ENCODE assay signal across 10 cellular contexts in the genomic region with DNA sequence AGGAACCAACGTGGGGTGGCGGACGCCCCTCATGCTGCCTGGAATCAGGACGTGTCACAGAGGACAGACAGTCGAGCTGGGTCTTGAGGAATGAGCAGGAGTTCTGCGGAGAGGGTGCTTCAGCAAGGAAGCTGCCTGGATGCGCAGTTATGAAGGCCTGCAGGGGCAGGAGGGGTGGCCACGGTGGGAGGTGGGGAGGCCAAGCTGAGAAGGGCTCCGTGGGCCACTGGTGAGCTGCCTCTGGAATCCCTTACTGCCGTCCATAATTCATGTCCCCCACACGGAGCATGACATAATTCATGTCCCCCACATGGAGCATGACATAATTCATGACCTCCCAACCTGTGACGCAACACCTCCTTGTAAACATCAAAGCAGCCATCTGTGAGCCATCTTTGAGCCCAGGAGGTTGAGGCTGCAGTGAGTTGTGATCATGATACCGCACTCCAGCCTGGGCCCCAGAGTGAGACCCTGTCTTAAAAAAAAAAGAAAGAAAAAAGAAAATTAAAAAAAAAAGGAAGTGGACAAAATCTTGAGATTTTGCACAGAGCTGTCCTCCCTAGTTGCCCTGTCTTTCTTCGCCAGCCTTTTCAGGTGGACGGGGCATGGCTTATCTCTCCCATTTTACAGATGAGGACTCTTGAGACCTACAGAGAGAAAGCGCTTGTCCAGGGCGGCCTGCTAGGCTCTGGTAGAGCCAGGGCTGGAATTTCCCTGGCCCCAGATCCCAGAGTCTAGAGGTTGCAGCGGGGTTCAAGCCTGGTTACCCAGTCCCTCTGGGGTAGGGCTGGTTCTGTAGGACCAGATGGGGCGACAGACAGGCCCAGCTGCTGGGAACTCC. TPM values are rescaled to one million over a fixed set of nuclear protein-coding genes. Genes with fewer than 3 reads are reported as not detected.
DNase-seq lines count a peak whose midpoint lies in the region; ATAC-seq and TF ChIP-seq lines count a peak whose summit lies in the region.
"Had no signal": no experiment of that assay in that cellular context is flagged by ENCODE, and none has a peak within 500 bp of the region (broad histone marks: within the 10 kb centered on the region; RNA-seq: fewer than 3 reads in every experiment).

No MANE protein-coding gene starts in this region.

- no peaks in the 10 kb centered on the region for H3K79me2 ChIP-seq in fibroblast of lung (ENCODE audit: control insufficient read depth, insufficient read depth, low read length)

- no peak overlapping the region for H3K4me2 ChIP-seq in fibroblast of lung (ENCODE audit: extremely low read depth, insufficient read depth, low read length)

- TF ChIP-seq CTCF in fibroblast of lung (conservative IDR thresholded peaks at IDR 0.05 in 1 of 2, IDR thresholded peaks at IDR 0.05 in 1 of 2; ENCODE audit: low read depth in 1 of 2, low read length in 2 of 2), result no peak

- ATAC-seq in stimulated activated naive CD8-positive, alpha-beta T cell treated with anti-CD3 and anti-CD28 coated beads, Interleukin-15, Interleukin-2, amounts not matched to agents 100 U/mL and 50 U/mL, for 24 hours, result no peak
- no peak for ATAC-seq in GM21360 (IDR thresholded peaks at IDR 0.05; ENCODE audit: unreplicated experiment)
- ATAC-seq in GM21825 (IDR thresholded peaks at IDR 0.05; ENCODE audit: unreplicated experiment), result no peak

- H3K4me1 ChIP-seq in NT2/D1 (ENCODE audit: insufficient read depth, insufficient read length) (peaks cover 18% of the 10 kb centered on the region), fibroblast of lung (ENCODE audit: control insufficient read depth, extremely low read depth, insufficient read depth, low read length) (peaks cover 30% of the 10 kb centered on the region)

- no peaks in the 10 kb centered on the region for H3K9me3 ChIP-seq in NT2/D1 (ENCODE audit: insufficient read depth, low read length)
- H3K9me3 ChIP-seq in fibroblast of lung (ENCODE audit: control insufficient read depth, insufficient read depth, low read depth, low read length), result no peaks in the 10 kb centered on the region

- peak overlapping the region; percentile 66 for H3K27ac ChIP-seq in fibroblast of lung (ENCODE audit: insufficient read depth, low read length)

- H3K36me3 ChIP-seq in NT2/D1 (ENCODE audit: insufficient read depth, insufficient read length, low read length) (no peaks in the 10 kb centered on the region), fibroblast of lung (ENCODE audit: control insufficient read depth, insufficient read depth, low read length) (no peaks in the 10 kb centered on the region)

- H2AFZ ChIP-seq in fibroblast of lung (ENCODE audit: low read length), result no peak overlapping the region

- H3K27me3 ChIP-seq in NT2/D1 (ENCODE audit: insufficient read depth, insufficient read length), result no peaks in the 10 kb centered on the region
- H3K27me3 ChIP-seq in fibroblast of lung (ENCODE audit: control insufficient read depth, insufficient read depth, low read length), result peaks cover 4% of the 10 kb centered on the region

- peak overlapping the region; percentile 84 for H3K9ac ChIP-seq in NT2/D1 (ENCODE audit: insufficient read length, low read depth)
- no peak overlapping the region for H3K9ac ChIP-seq in fibroblast of lung (ENCODE audit: insufficient read depth, low read length)

- peak; percentile 73 for DNase-seq in GM04504 (ENCODE audit: low read depth)
- DNase-seq in NT2/D1 (ENCODE audit: low read depth, low spot score), result no peak
- peak; percentile 69 to 82 for DNase-seq in fibroblast of lung (ENCODE audit: low read depth in 2 of 2)
- DNase-seq in skeletal muscle cell (ENCODE audit: low read depth), result peak; percentile 84
- no peak for DNase-seq in HK-2 (ENCODE audit: unreplicated experiment)
- DNase-seq in stimulated activated naive CD8-positive, alpha-beta T cell treated with anti-CD3 and anti-CD28 coated beads, Interleukin-15, Interleukin-2, amounts not matched to agents 100 U/mL and 50 U/mL, for 24 hours, result no peak
- DNase-seq: stimulated activated CD4-positive, alpha-beta T cell treated with anti-CD3 and anti-CD28 coated beads, Interleukin-4, amount 100 ng/mL, for 24 hours had no signal

- no peaks in the 10 kb centered on the region for H4K20me1 ChIP-seq in fibroblast of lung (ENCODE audit: control insufficient read depth, extremely low read depth, insufficient read depth, low read length)

- H3K4me3 ChIP-seq in NT2/D1 (ENCODE audit: insufficient read length, low read depth) (no peak overlapping the region), fibroblast of lung (replicated peaks in 1 of 4; ENCODE audit: control extremely low read depth in 1 of 4, insufficient read depth in 1 of 4, low read depth in 3 of 4, low read length in 4 of 4) (no peak overlapping the region), skeletal muscle cell (ENCODE audit: low read depth, low read length) (no peak overlapping the region)

RNA-seq across cellular contexts. Expression of gene PICK1, which starts 24.3 kb away (rescaled TPM):
- 5.9 and 7.8 TPM in 2 replicates for total RNA-seq in fibroblast of lung
- 7.8 and 11.1 TPM in 2 replicates for polyA plus RNA-seq in fibroblast of lung
- 6.7 and 7.2 TPM in 2 replicates for polyA plus RNA-seq in fibroblast of lung (2012)
- 0.85 and 11.1 TPM in 2 replicates for polyA minus RNA-seq in fibroblast of lung (ENCODE audit: low replicate concordance)

RNA-seq across cellular contexts. Expression of gene SOX10, which starts 48.5 kb away (rescaled TPM):
- not detected in 2 replicates for total RNA-seq in fibroblast of lung
- polyA plus RNA-seq in fibroblast of lung, result not detected in 2 replicates
- not detected in 2 replicates for polyA plus RNA-seq in fibroblast of lung (2012)
- polyA minus RNA-seq in fibroblast of lung (ENCODE audit: low replicate concordance), result not detected in 2 replicates
- total RNA-seq: OCI-LY7 had no signal

RNA-seq across cellular contexts. Expression of gene SLC16A8, which starts 51.1 kb away (rescaled TPM):
- total RNA-seq in fibroblast of lung, result under 0.01 and 0.26 TPM in 2 replicates
- polyA plus RNA-seq in fibroblast of lung, result not detected in 2 replicates
- 0.13 TPM in 1 of 2 replicates, not detected in the other for polyA plus RNA-seq in fibroblast of lung (2012)
- not detected in 2 replicates for polyA minus RNA-seq in fibroblast of lung (ENCODE audit: low replicate concordance)
- total RNA-seq: OCI-LY7 had no signal

Comparison
In these comparisons a context has a peak if more than half of its experiments do, and no peak if none do; other contexts are left out.
1. DNase-seq: peak in GM04504 (single experiment), fibroblast of lung (2 of 2) and skeletal muscle cell (single experiment); none in NT2/D1 (single experiment), HK-2 (single experiment) and stimulated activated naive CD8-positive, alpha-beta T cell treated with anti-CD3 and anti-CD28 coated beads, Interleukin-15, Interleukin-2, amounts not matched to agents 100 U/mL and 50 U/mL, for 24 hours (single experiment).